19 cellular contexts compared by ENCODE assay signal in the genomic region with DNA sequence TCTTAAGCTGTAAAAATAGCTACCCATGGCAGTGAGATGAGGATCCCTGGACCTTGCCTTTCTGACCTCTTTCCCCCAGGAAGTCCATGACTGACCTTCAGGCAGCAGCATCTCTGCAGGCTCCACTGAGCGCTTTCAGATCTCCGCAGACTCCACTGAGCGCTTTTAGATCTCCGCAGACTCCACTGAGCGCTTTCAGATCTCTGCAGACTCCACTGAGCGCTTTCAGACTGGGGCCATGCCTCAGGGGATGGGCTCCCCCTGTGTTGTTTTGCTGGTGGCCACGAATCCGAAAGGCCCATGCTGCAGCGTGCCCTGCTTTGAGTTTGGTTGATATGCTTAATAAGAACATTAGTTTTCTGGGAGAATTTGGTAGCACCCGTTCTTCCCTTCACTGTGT.
DNase-seq lines count a peak whose midpoint lies in the region; ATAC-seq and TF ChIP-seq lines count a peak whose summit lies in the region.
"Had no signal": no experiment of that assay in that cellular context is flagged by ENCODE, and none has a peak within 500 bp of the region (broad histone marks: within the 10 kb centered on the region; RNA-seq: fewer than 3 reads in every experiment).

No MANE protein-coding gene starts in this region.

- H3K4me3 ChIP-seq in heart left ventricle (no peak overlapping the region), right atrium auricular region (no peak overlapping the region), prostate gland (no peak overlapping the region), aorta (ENCODE audit: low read length in 2 of 2) (no peak overlapping the region)

- H3K27ac ChIP-seq in heart left ventricle (peak overlapping the region in 11 of 12 donors; percentile 27 to 82 (median 55)), right atrium auricular region (peak overlapping the region; percentile 75), prostate gland (peak overlapping the region; percentile 68 to 74), aorta (ENCODE audit: low read depth in 1 of 2, low read length in 2 of 2) (peak overlapping the region; percentile 20 to 65)
- H3K27ac ChIP-seq: C4-2B, neutrophil, VCaP had no signal

- no peak for DNase-seq in heart left ventricle
- DNase-seq in Right ventricle myocardium inferior (ENCODE audit: missing footprints): no peak
- no peak for DNase-seq in right atrium auricular region (ENCODE audit: low spot score)
- DNase-seq in prostate gland (ENCODE audit: low spot score): no peak
- DNase-seq in aorta: peak in 1 of 2 donors; percentile 51
- DNase-seq in mucosa of gallbladder (ENCODE audit: low spot score): no peak
- DNase-seq in Ammon's horn (ENCODE audit: low spot score): no peak
- DNase-seq: activated CD4-positive, alpha-beta memory T cell treated with anti-CD3 and anti-CD28 coated beads for 36 hours; activated naive CD4-positive, alpha-beta T cell treated with anti-CD3 and anti-CD28 coated beads, Interleukin-2, amount 10 ng/mL, durations not matched to agents 7 days and 5 days; activated T-cell treated with anti-CD3 and anti-CD28 coated beads, Interleukin-2, amount 50 U/mL, for 1 hour; erythroblast; Karpas-422; NCI-H1105; NCI-H524 treated with DMSO at 0.1 percent for 48 hours; SIG-M5 had no signal

- intact Hi-C loops in heart left ventricle (cut with DNase I): no loop called here
- intact Hi-C loops in Right ventricle myocardium inferior (cut with DNase I): no loop called here
- intact Hi-C loops in prostate gland (cut with DNase I): no loop called here
- intact Hi-C loops in aorta (cut with DNase I): no loop called here

- peaks cover 7 to 100% (median 87%) of the 10 kb centered on the region in 12 donors for H3K4me1 ChIP-seq in heart left ventricle
- peaks cover 0 to 100% of the 10 kb centered on the region in 2 donors for H3K4me1 ChIP-seq in right atrium auricular region
- H3K4me1 ChIP-seq in prostate gland (replicated peaks): peaks cover 12% of the 10 kb centered on the region
- H3K4me1 ChIP-seq in aorta (ENCODE audit: control insufficient read depth in 1 of 2, insufficient read depth in 2 of 2, low read length in 2 of 2): peaks cover 2 to 15% of the 10 kb centered on the region in 2 donors

- no peak for TF ChIP-seq CTCF in heart left ventricle (IDR thresholded peaks at IDR 0.05)
- no peak for TF ChIP-seq CTCF in right atrium auricular region (IDR thresholded peaks at IDR 0.05)
- TF ChIP-seq CTCF in prostate gland (IDR thresholded peaks at IDR 0.05): no peak

- WGBS in heart left ventricle, 4 donors: 62 to 81% (median 64%) methylated on average over 10 of the region's 10 CpGs
- WGBS in prostate gland: 60% methylated on average over 10 of the region's 10 CpGs
- 46 to 48% methylated on average over 10 of the region's 10 CpGs for WGBS in aorta, 2 donors

- H3K36me3 ChIP-seq in heart left ventricle (peaks cover 0 to 85% (median 60%) of the 10 kb centered on the region in 9 donors), right atrium auricular region (peaks cover 69% of the 10 kb centered on the region), prostate gland (no peaks in the 10 kb centered on the region), aorta (ENCODE audit: control insufficient read depth in 1 of 2, insufficient read depth in 2 of 2, low read length in 1 of 2) (peaks cover 1 to 2% of the 10 kb centered on the region in 2 donors)
- H3K36me3 ChIP-seq: neutrophil had no signal

- TF ChIP-seq POLR2A in heart left ventricle (IDR thresholded peaks at IDR 0.05) (no peak), prostate gland (IDR thresholded peaks at IDR 0.05) (no peak)

- H3K27me3 ChIP-seq in heart left ventricle (no peaks in the 10 kb centered on the region), right atrium auricular region (no peaks in the 10 kb centered on the region), prostate gland (replicated peaks; ENCODE audit: insufficient read depth) (no peaks in the 10 kb centered on the region), aorta (ENCODE audit: control insufficient read depth in 1 of 2, insufficient read depth in 2 of 2, low read length in 1 of 2) (no peaks in the 10 kb centered on the region)
- H3K27me3 ChIP-seq: neutrophil had no signal

- H3K9me3 ChIP-seq in heart left ventricle: no peaks in the 10 kb centered on the region
- H3K9me3 ChIP-seq in right atrium auricular region: no peaks in the 10 kb centered on the region
- H3K9me3 ChIP-seq in prostate gland: no peaks in the 10 kb centered on the region
- no peaks in the 10 kb centered on the region for H3K9me3 ChIP-seq in aorta (ENCODE audit: control insufficient read depth, low read length)
- H3K9me3 ChIP-seq: neutrophil had no signal

- ATAC-seq in heart left ventricle: peak in 1 of 4 donors; percentile 10
- ATAC-seq in Right ventricle myocardium inferior: no peak
- ATAC-seq in aorta (ENCODE audit: low FRiP score): no peak
- ATAC-seq in HG03432 (IDR thresholded peaks at IDR 0.05; ENCODE audit: unreplicated experiment): no peak
